ENCODE assay signal across 7 cellular contexts in genomic region chr3:142578309-142579223, GRCh38. TPM values are rescaled to one million over a fixed set of nuclear protein-coding genes. Genes with fewer than 3 reads are reported as not detected.
DNase-seq lines count a peak whose midpoint lies in the region; ATAC-seq and TF ChIP-seq lines count a peak whose summit lies in the region.

TSS of gene ATR (minus strand) at chr3:142578733. CDS start at chr3:142578704, 29 bp downstream.

- no peaks in the 10 kb centered on the region for H4K20me1 ChIP-seq in hepatocyte (ENCODE audit: insufficient read depth, poor library complexity, severe bottlenecking)

- no peak for TF ChIP-seq CTCF in hepatocyte (IDR thresholded peaks at IDR 0.05; ENCODE audit: poor library complexity)
- no peak for TF ChIP-seq CTCF in retinal pigment epithelial cell (conservative IDR thresholded peaks at IDR 0.05; ENCODE audit: low read depth, low read length)

- H3K9me3 ChIP-seq in hepatocyte (ENCODE audit: low read depth) = no peaks in the 10 kb centered on the region

- H3K4me2 ChIP-seq in hepatocyte = peak within 1 kb of the TSS; percentile 96

- H3K4me3 ChIP-seq in hepatocyte (peak within 1 kb of the TSS; percentile 92), retinal pigment epithelial cell (ENCODE audit: low read length) (peak within 1 kb of the TSS; percentile 83)

- H3K79me2 ChIP-seq in hepatocyte = peaks cover 42% of the 10 kb centered on the region

- ATAC-seq in GM18508 (IDR thresholded peaks at IDR 0.05; ENCODE audit: insufficient read depth, unreplicated experiment) = peak; percentile 74
- peak; percentile 96 for ATAC-seq in HG03025 (IDR thresholded peaks at IDR 0.05; ENCODE audit: low FRiP score, unreplicated experiment)

- DNase-seq in NCI-H2081 (lab: John Stamatoyannopoulos, UW) (peak; percentile 99), T1000 (lab: John Stamatoyannopoulos, UW) (peak; percentile 90), astrocyte of the hippocampus (ENCODE audit: low read depth, low spot score) (peak; percentile 99), hepatocyte (ENCODE audit: low spot score) (peak; percentile 98), retinal pigment epithelial cell (ENCODE audit: low read depth) (peak; percentile 84)

- H2AFZ ChIP-seq in hepatocyte = peak within 1 kb of the TSS; percentile 72

- no peaks in the 10 kb centered on the region for H3K9me2 ChIP-seq in hepatocyte (replicated peaks; ENCODE audit: insufficient read depth)

- peaks cover 14% of the 10 kb centered on the region for H3K4me1 ChIP-seq in hepatocyte (ENCODE audit: insufficient read depth)

- no peaks in the 10 kb centered on the region for H3K36me3 ChIP-seq in hepatocyte (replicated peaks; ENCODE audit: insufficient read depth, low read depth)

- peak within 1 kb of the TSS; percentile 90 for H3K27ac ChIP-seq in hepatocyte

- under 1% methylated on average over 56 of the region's 65 CpGs for WGBS in hepatocyte (ENCODE audit: low lambda C conversion rate, missing lambda C conversion rate)

- H3K27me3 ChIP-seq in hepatocyte = no peaks in the 10 kb centered on the region

RNA-seq across cellular contexts. Expression of gene ATR, which starts in this region (rescaled TPM):
- 20.8 and 35.6 TPM in 2 replicates for total RNA-seq in hepatocyte
- polyA plus RNA-seq in hepatocyte = 10.0 and 10.2 TPM in 2 replicates

Comparison
In these comparisons a context has a peak if more than half of its experiments do, and no peak if none do; other contexts are left out.
1. Peak in every context shown above with its lines: DNase-seq, ATAC-seq, H3K4me3 ChIP-seq and H3K27ac ChIP-seq.